Comparison of ENCODE assay signal across 26 cellular contexts in the genomic region with DNA sequence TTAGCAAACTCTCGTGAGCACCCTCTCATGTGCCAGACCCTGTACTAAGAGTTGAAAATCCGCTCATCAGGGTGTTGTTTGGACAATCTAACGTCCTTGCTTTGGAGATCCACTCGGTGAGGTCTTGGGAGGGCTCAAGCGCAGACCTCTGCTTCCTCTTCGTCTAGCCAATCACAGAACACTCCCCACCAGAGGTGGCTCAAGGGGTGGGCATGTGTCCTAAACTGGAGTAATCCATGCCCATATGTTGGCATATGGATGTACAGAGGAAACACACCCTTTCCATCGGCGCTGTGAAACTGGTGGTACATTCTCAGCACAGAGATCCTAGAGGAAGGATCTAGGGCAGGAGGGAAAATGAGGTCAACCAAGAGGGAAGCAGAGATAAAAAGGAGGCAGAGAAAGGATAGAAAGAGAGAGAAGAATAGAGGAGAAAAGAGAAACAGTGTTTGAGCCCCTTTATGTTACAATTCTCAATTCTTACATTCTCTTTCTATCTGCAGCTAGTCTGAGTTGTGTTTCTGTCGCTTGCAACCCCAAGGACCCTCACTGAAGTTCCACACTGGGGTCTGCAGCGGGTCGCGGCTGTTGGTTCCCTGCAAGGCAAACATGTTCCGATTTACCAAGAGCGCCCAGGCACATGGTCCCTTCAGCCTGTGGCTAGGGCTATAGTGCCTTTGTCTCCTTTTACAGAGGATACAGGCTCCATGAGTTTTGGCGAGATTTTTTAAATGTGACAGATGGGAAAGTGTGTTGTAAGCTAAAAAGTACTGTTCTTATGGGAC. TPM values are rescaled to one million over a fixed set of nuclear protein-coding genes. Genes with fewer than 3 reads are reported as not detected.
"Had no signal": no experiment of that assay in that cellular context is flagged by ENCODE, and none has a peak within 500 bp of the region (broad histone marks: within the 10 kb centered on the region; RNA-seq: fewer than 3 reads in every experiment).

No MANE protein-coding gene starts in this region.

- H2AFZ ChIP-seq: parathyroid adenoma had no signal

- H3K4me1 ChIP-seq: esophagus muscularis mucosa, gastrocnemius medialis, left lung, lower lobe of right lung, parathyroid adenoma, psoas muscle, right lobe of liver, stomach, transverse colon had no signal

- H3K36me3 ChIP-seq: esophagus muscularis mucosa, gastrocnemius medialis, left lung, lower lobe of right lung, right lobe of liver, spleen, stomach, thoracic aorta, transverse colon had no signal

- H3K79me2 ChIP-seq: parathyroid adenoma had no signal

- H3K27ac ChIP-seq: dorsolateral prefrontal cortex, epithelial cell of prostate, esophagus muscularis mucosa, gastrocnemius medialis, left lung, lower lobe of right lung, parathyroid adenoma, psoas muscle, right lobe of liver, spleen, stomach, thoracic aorta, transverse colon had no signal

- H3K4me3 ChIP-seq: dorsolateral prefrontal cortex, esophagus muscularis mucosa, gastrocnemius medialis, left lung, lower lobe of right lung, psoas muscle, right lobe of liver, spleen, stomach, thoracic aorta, transverse colon had no signal

- H3K27me3 ChIP-seq: right lobe of liver had no signal

- H3K4me1 Mint-ChIP-seq: memory B cell; naive B cell; stimulated activated memory B cell treated with anti-CD40 and anti-IgM and Interleukin-4, amounts not matched to agents 10 μg/mL and 1 μg/mL and 100 μg/mL, for 72 hours had no signal

- H3K36me3 Mint-ChIP-seq: memory B cell; naive B cell; stimulated activated memory B cell treated with anti-CD40 and anti-IgM and Interleukin-4, amounts not matched to agents 10 μg/mL and 1 μg/mL and 100 μg/mL, for 72 hours had no signal

- H3K9me3 ChIP-seq: gastrocnemius medialis, lower lobe of right lung, psoas muscle, right lobe of liver, thoracic aorta, transverse colon had no signal

- ATAC-seq: gastrocnemius medialis; left lung; lower lobe of right lung; psoas muscle; right lobe of liver; stimulated activated memory B cell treated with anti-CD40 and anti-IgM and Interleukin-4, amounts not matched to agents 10 μg/mL and 1 μg/mL and 100 μg/mL, for 72 hours had no signal

- H3K27ac Mint-ChIP-seq: memory B cell; naive B cell; nephron; stimulated activated memory B cell treated with anti-CD40 and anti-IgM and Interleukin-4, amounts not matched to agents 10 μg/mL and 1 μg/mL and 100 μg/mL, for 72 hours had no signal

- H3K9ac ChIP-seq: parathyroid adenoma had no signal

- DNase-seq: cortex of kidney; effector memory CD4-positive, alpha-beta T cell; gastrocnemius medialis; left lung; lower lobe of right lung; naive B cell; retina; stimulated activated CD4-positive, alpha-beta T cell treated with anti-CD3 and anti-CD28 coated beads, Interleukin-15, amount 100 ng/mL, for 24 hours; stimulated activated CD4-positive, alpha-beta T cell treated with anti-CD3 and anti-CD28 coated beads, Interleukin-1b, Interleukin-23, amount 100 ng/mL, for 48 hours; stimulated activated CD4-positive, alpha-beta T cell treated with anti-CD3 and anti-CD28 coated beads, Interleukin-4, amount 100 ng/mL, for 24 hours; stomach; substantia nigra; transverse colon had no signal

- H3K4me3 Mint-ChIP-seq: memory B cell; nephron; stimulated activated memory B cell treated with anti-CD40 and anti-IgM and Interleukin-4, amounts not matched to agents 10 μg/mL and 1 μg/mL and 100 μg/mL, for 72 hours had no signal

RNA-seq across cellular contexts. Expression of a gene that starts 40.5 kb away (rescaled TPM):
- total RNA-seq: fibroblast of villous mesenchyme, lower lobe of right lung, omental fat pad, thoracic aorta, transverse colon had no signal
